In the genomic region with DNA sequence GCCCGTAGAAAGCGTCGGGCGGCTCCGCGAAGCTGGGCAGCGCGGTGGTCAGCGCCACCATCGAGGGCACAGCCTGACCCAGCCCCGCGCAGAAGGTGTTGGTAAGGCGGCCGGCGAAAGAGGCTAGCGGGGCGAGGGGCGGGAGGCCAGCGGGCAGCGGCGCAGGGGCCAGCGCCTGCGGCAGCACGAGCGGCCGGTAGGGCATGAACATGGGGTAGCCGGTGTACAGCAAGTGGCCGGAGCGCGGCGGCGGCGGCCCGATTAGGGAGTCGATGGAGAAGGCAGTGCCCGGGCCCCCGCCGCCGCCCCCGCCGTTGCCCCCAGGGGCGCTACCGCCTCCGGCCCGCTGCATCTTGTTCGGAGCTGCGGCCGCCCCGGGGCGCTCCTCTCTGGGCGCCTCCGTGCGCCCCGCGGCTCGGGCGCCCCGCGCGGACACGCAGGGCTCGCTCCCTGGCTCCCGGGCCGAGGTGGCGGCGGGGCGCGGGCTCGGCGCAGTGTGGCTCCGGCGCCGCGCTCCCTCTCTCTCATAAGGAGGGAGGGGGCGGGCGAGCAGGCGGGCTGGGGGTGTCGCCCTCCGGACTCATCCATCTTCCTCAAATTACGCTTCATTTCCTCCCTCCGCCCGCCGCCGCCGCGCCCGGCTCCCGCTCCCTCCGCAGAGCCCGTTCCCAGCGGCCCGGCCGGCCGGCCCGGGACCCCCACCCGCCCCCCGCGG, we compare ENCODE assay signal across 10 cellular contexts. TPM values are rescaled to one million over a fixed set of nuclear protein-coding genes. Genes with fewer than 3 reads are reported as not detected.
DNase-seq lines count a peak whose midpoint lies in the region; ATAC-seq and TF ChIP-seq lines count a peak whose summit lies in the region.
"Had no signal": no experiment of that assay in that cellular context is flagged by ENCODE, and none has a peak within 500 bp of the region (broad histone marks: within the 10 kb centered on the region; RNA-seq: fewer than 3 reads in every experiment).

A gene (minus strand): TSS at position 498 of the 715 bp plus-strand sequence. CDS start 146 bp downstream, at position 352.

- H3K36me3 ChIP-seq in KMS-11 (ENCODE audit: insufficient read depth) (no peaks in the 10 kb centered on the region), body of pancreas (replicated peaks in 1 of 2; ENCODE audit: insufficient read depth in 1 of 2, low read depth in 2 of 2) (no peaks in the 10 kb centered on the region), thymus (ENCODE audit: control insufficient read depth, insufficient read depth) (no peaks in the 10 kb centered on the region)

- H3K27ac ChIP-seq in KMS-11 = no peak within 1 kb of the TSS
- no peak within 1 kb of the TSS for H3K27ac ChIP-seq in body of pancreas
- H3K27ac ChIP-seq in thymus (ENCODE audit: low read depth) = no peak within 1 kb of the TSS

- no peaks in the 10 kb centered on the region for H4K20me1 ChIP-seq in KMS-11 (ENCODE audit: insufficient read depth)

- no peak within 1 kb of the TSS for H3K9ac ChIP-seq in KMS-11

- peak; percentile 58 for ATAC-seq in body of pancreas
- no peak for ATAC-seq in GM19455 (IDR thresholded peaks at IDR 0.05; ENCODE audit: unreplicated experiment)
- no peak for ATAC-seq in HG03196 (IDR thresholded peaks at IDR 0.05; ENCODE audit: unreplicated experiment)

- H3K9me3 ChIP-seq in body of pancreas (no peaks in the 10 kb centered on the region), thymus (ENCODE audit: control insufficient read depth) (no peaks in the 10 kb centered on the region)

- peaks cover 2% of the 10 kb centered on the region for H3K4me1 ChIP-seq in KMS-11 (ENCODE audit: low read depth, poor library complexity, severe bottlenecking)
- H3K4me1 ChIP-seq in body of pancreas = peaks cover 18% of the 10 kb centered on the region
- no peaks in the 10 kb centered on the region for H3K4me1 ChIP-seq in thymus (ENCODE audit: control insufficient read depth, insufficient read depth, low read length)

- intact Hi-C loops in body of pancreas (cut with DNase I) = no loop called here

- H3K27me3 ChIP-seq in KMS-11 (ENCODE audit: insufficient read depth, low read depth) = peaks cover 50% of the 10 kb centered on the region
- peaks cover 0 to 24% of the 10 kb centered on the region in 2 donors for H3K27me3 ChIP-seq in body of pancreas
- peaks cover 62% of the 10 kb centered on the region for H3K27me3 ChIP-seq in thymus (ENCODE audit: control insufficient read depth, insufficient read depth)

- DNase-seq in CD1c-positive myeloid dendritic cell (ENCODE audit: extremely low spot score) (peak; percentile 16), body of pancreas (peak in 2 of 4 donors; percentile 12 to 34), left kidney (ENCODE audit: low read depth, low spot score) (peak; percentile 84), RPMI8226 (no peak)

- H2AFZ ChIP-seq in KMS-11 (ENCODE audit: low read depth) = peak within 1 kb of the TSS; percentile 62; the same call in 1 of the 2 replicates

- 0% methylated on average over 89 of the region's 98 CpGs; no CpG with 5 or more reads in 1 of the 2 donors for WGBS in body of pancreas, 2 donors
- 1% methylated on average over 98 of the region's 98 CpGs for WGBS in thymus

- TF ChIP-seq POLR2A in body of pancreas (IDR thresholded peaks at IDR 0.05) = no peak

- peak within 1 kb of the TSS; percentile 44 for H3K4me2 ChIP-seq in KMS-11

- TF ChIP-seq CTCF in KMS-11 (conservative IDR thresholded peaks at IDR 0.05; ENCODE audit: low read depth, low read length) = no peak
- peak in 2 of 7 experiments; percentile 9 to 27 for TF ChIP-seq CTCF in body of pancreas (IDR thresholded peaks at IDR 0.05)

- no peaks in the 10 kb centered on the region for H3K79me2 ChIP-seq in KMS-11 (ENCODE audit: insufficient read depth, low read depth)

- H3K4me3 ChIP-seq in KMS-11 (IDR thresholded peaks at IDR 0.05; ENCODE audit: insufficient read depth, low read depth, low read length) (no peak within 1 kb of the TSS), body of pancreas (peak within 1 kb of the TSS in 1 of 2 donors; percentile 30), thymus (ENCODE audit: low read length) (peak within 1 kb of the TSS; percentile 33)

RNA-seq across cellular contexts. Expression of the gene that starts here (rescaled TPM):
- total RNA-seq in body of pancreas = not detected
- polyA plus RNA-seq in thymus = 0.07 TPM
- total RNA-seq: dermis microvascular lymphatic vessel endothelial cell, temporal lobe had no signal

Comparison
In these comparisons a context has a peak if more than half of its experiments do, and no peak if none do; other contexts are left out.
1. Peak in ATAC-seq in body of pancreas; RNA of the gene not detected or under 1 TPM.